ENCODE assay signal across 16 cellular contexts in the genomic region with DNA sequence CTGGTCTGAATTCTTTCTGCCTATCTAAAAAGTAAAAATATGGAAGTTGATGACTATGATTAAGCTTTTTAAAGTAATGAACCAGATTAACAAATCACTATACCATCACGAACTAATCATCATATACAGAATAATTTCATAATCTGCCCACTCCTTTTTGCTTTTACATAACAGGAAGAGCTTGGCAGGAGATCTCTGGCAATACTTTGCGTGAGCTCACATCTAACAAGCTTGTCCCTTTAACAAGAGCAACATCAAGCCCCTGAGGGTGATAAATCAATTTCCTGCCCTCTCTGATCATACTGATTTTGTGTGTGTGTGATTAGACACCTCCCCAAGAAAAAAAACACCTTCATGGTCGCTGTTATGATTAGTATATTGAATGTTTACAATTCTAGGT.
DNase-seq lines count a peak whose midpoint lies in the region; ATAC-seq and TF ChIP-seq lines count a peak whose summit lies in the region.
"Had no signal": no experiment of that assay in that cellular context is flagged by ENCODE, and none has a peak within 500 bp of the region (broad histone marks: within the 10 kb centered on the region; RNA-seq: fewer than 3 reads in every experiment).

No MANE protein-coding gene starts in this region.

- no peak for DNase-seq in Calu3
- DNase-seq in adipocyte (ENCODE audit: low read depth), result no peak
- peak; percentile 52 for DNase-seq in fibroblast of mammary gland (ENCODE audit: low read depth)
- no peak for DNase-seq in sciatic nerve (ENCODE audit: low spot score)
- no peak for DNase-seq in CD8-positive, alpha-beta memory T cell
- DNase-seq in mesenteric fat pad (ENCODE audit: low spot score), result no peak
- no peak for DNase-seq in stimulated activated naive CD4-positive, alpha-beta T cell treated with Interleukin-2 at 50 U/mL for 16 hours (lab: John Stamatoyannopoulos, UW)
- no peak for DNase-seq in activated CD8-positive, alpha-beta memory T cell treated with anti-CD3 and anti-CD28 coated beads, Interleukin-2, amount 50 U/mL, for 4 hours
- DNase-seq: activated gamma-delta T cell, anterior cingulate cortex, cortex of kidney, heart left ventricle, mucosa of descending colon, NCI-H446, thyroid gland had no signal

- intact Hi-C loops in Calu3 (cut with micrococcal nuclease; ENCODE audit: unreplicated experiment), result no loop called here
- intact Hi-C loops in sciatic nerve (cut with DNase I), result no loop called here

- H3K4me3 ChIP-seq in adipocyte (ENCODE audit: low read length) (peak overlapping the region; percentile 45), fibroblast of mammary gland (ENCODE audit: control insufficient read depth, low read depth, low read length) (no peak overlapping the region)
- H3K4me3 ChIP-seq in CD8-positive, alpha-beta memory T cell (ENCODE audit: low read length), result no peak overlapping the region
- H3K4me3 ChIP-seq: BLaER1 treated with 17β-estradiol and CSF1 and Interleukin-3, amounts not matched to agents 10 nM and 100 nM; heart left ventricle; mucosa of descending colon; thyroid gland had no signal

- CTCF ChIA-PET in Calu3 (lab: Charles Lee), result interaction anchor here (1.1 kb wide), 1 partner anchor 68 kb away, joined by 3 read pairs; no protein-coding TSS in a partner anchor
- CTCF ChIA-PET in CD8-positive, alpha-beta memory T cell (lab: Charles Lee), result no interaction called here

- H3K36me3 Mint-ChIP-seq in Calu3 (ENCODE audit: insufficient read depth, unreplicated experiment), result peaks cover 9% of the 10 kb centered on the region
- H3K36me3 Mint-ChIP-seq in CD8-positive, alpha-beta memory T cell, result peaks cover 0 to 12% (median 6%) of the 10 kb centered on the region in 3 donors

- no peak overlapping the region for H3K27ac ChIP-seq in CD8-positive, alpha-beta memory T cell (ENCODE audit: low read depth, low read length)
- H3K27ac ChIP-seq: BLaER1 treated with 17β-estradiol and CSF1 and Interleukin-3, amounts not matched to agents 10 nM and 100 nM; thyroid gland had no signal

- ATAC-seq in sciatic nerve, result peak; percentile 50
- ATAC-seq: heart left ventricle, mucosa of descending colon had no signal

- peaks cover 47% of the 10 kb centered on the region for H3K4me1 ChIP-seq in adipocyte (ENCODE audit: control insufficient read depth, insufficient read depth, low read length)
- peaks cover 21% of the 10 kb centered on the region for H3K4me1 ChIP-seq in CD8-positive, alpha-beta memory T cell (ENCODE audit: insufficient read depth, low read length)

- peaks cover 44% of the 10 kb centered on the region for H3K4me1 Mint-ChIP-seq in Calu3 (ENCODE audit: low read depth, unreplicated experiment)
- H3K4me1 Mint-ChIP-seq in CD8-positive, alpha-beta memory T cell, result peaks cover 51 to 74% (median 70%) of the 10 kb centered on the region in 3 donors

- peak overlapping the region; percentile 77 for H3K27ac Mint-ChIP-seq in Calu3 (ENCODE audit: unreplicated experiment)
- peak overlapping the region in 3 of 8 donors; percentile 3 to 56 (median 6) for H3K27ac Mint-ChIP-seq in CD8-positive, alpha-beta memory T cell

- H3K9me3 Mint-ChIP-seq in Calu3 (ENCODE audit: low read depth, unreplicated experiment), result peaks cover 2% of the 10 kb centered on the region
- no peaks in the 10 kb centered on the region for H3K9me3 Mint-ChIP-seq in CD8-positive, alpha-beta memory T cell

- POLR2A ChIA-PET in CD8-positive, alpha-beta memory T cell (lab: Charles Lee), result no interaction called here

- TF ChIP-seq CTCF in Calu3 (IDR thresholded peaks at IDR 0.05; ENCODE audit: unreplicated experiment) (no peak), fibroblast of mammary gland (conservative IDR thresholded peaks at IDR 0.05; ENCODE audit: control insufficient read depth, insufficient read depth, low read depth, low read length) (no peak)

- H3K36me3 ChIP-seq in adipocyte (ENCODE audit: control insufficient read depth, insufficient read depth, low read length, severe bottlenecking), result no peaks in the 10 kb centered on the region
- H3K36me3 ChIP-seq in CD8-positive, alpha-beta memory T cell (ENCODE audit: insufficient read depth, low read length), result no peaks in the 10 kb centered on the region
- H3K36me3 ChIP-seq: heart left ventricle, thyroid gland had no signal

- no peaks in the 10 kb centered on the region for H3K9me3 ChIP-seq in adipocyte (ENCODE audit: control insufficient read depth, low read length)
- H3K9me3 ChIP-seq in CD8-positive, alpha-beta memory T cell (ENCODE audit: low read length), result no peaks in the 10 kb centered on the region
- H3K9me3 ChIP-seq: BLaER1 treated with 17β-estradiol and CSF1 and Interleukin-3, amounts not matched to agents 10 nM and 100 nM; heart left ventricle; mucosa of descending colon; thyroid gland had no signal

- no peak overlapping the region for H3K4me3 Mint-ChIP-seq in Calu3 (ENCODE audit: low read depth, unreplicated experiment)
- peak overlapping the region in 2 of 7 donors; percentile 10 to 49 for H3K4me3 Mint-ChIP-seq in CD8-positive, alpha-beta memory T cell

- no peaks in the 10 kb centered on the region for H3K27me3 Mint-ChIP-seq in Calu3 (ENCODE audit: unreplicated experiment)
- no peaks in the 10 kb centered on the region for H3K27me3 Mint-ChIP-seq in CD8-positive, alpha-beta memory T cell

- no TSS peak for BruUV-seq in Calu3 (replicated peaks; lab: Mats Ljungman, UMichigan)

- H3K27me3 ChIP-seq in adipocyte (replicated peaks; ENCODE audit: control insufficient read depth, insufficient read depth, low read length), result no peaks in the 10 kb centered on the region
- H3K27me3 ChIP-seq in CD8-positive, alpha-beta memory T cell (ENCODE audit: insufficient read depth, low read length, poor library complexity, severe bottlenecking), result no peaks in the 10 kb centered on the region
- H3K27me3 ChIP-seq: BLaER1 treated with 17β-estradiol and CSF1 and Interleukin-3, amounts not matched to agents 10 nM and 100 nM; heart left ventricle; thyroid gland had no signal

- H3K9ac ChIP-seq in adipocyte (ENCODE audit: low read length), result no peak overlapping the region
- H3K9ac ChIP-seq: BLaER1 treated with 17β-estradiol and CSF1 and Interleukin-3, amounts not matched to agents 10 nM and 100 nM had no signal
